Comparison of ENCODE assay signal across 8 cellular contexts in genomic region chr9:36572515-36573418, GRCh38. TPM values are rescaled to one million over a fixed set of nuclear protein-coding genes. Genes with fewer than 3 reads are reported as not detected.
DNase-seq lines count a peak whose midpoint lies in the region; ATAC-seq and TF ChIP-seq lines count a peak whose summit lies in the region.

Gene MELK (plus strand): TSS chr9:36572895. CDS start chr9:36581682, 8,787 bp downstream.

- DNase-seq in AG20443 (ENCODE audit: low spot score) (peak; percentile 98), NCI-H82 treated with DMSO at 0.1 percent for 48 hours (lab: John Stamatoyannopoulos, UW; ENCODE audit: unreplicated experiment) (peak; percentile 45), lower lobe of right lung (peak; percentile 88)
- peak; percentile 90 for DNase-seq in activated CD8-positive, alpha-beta T cell treated with anti-CD3 and anti-CD28 coated beads for 36 hours
- DNase-seq in stimulated activated CD4-positive, alpha-beta T cell treated with anti-CD3 and anti-CD28 coated beads, Interleukin-4, amount 100 ng/mL, for 48 hours (ENCODE audit: low read depth in 2 of 2) = peak; percentile 84

- POLR2A ChIA-PET in activated CD8-positive, alpha-beta T cell treated with anti-CD3 and anti-CD28 coated beads for 36 hours (lab: Charles Lee) = interaction anchor here (1.0 kb wide), 1 partner anchor 166 kb away, joined by 3 read pairs; no protein-coding TSS in a partner anchor

- H3K36me3 Mint-ChIP-seq in activated CD8-positive, alpha-beta T cell treated with anti-CD3 and anti-CD28 coated beads for 36 hours (ENCODE audit: low read depth) = peaks cover 35% of the 10 kb centered on the region

- H3K9me3 ChIP-seq in ectodermal cell (ENCODE audit: control insufficient read depth, low read length) = no peaks in the 10 kb centered on the region
- H3K9me3 ChIP-seq in lower lobe of right lung = no peaks in the 10 kb centered on the region

- ATAC-seq in GM19025 (IDR thresholded peaks at IDR 0.05; ENCODE audit: low read depth, unreplicated experiment) (peak; percentile 70), HG03439 (IDR thresholded peaks at IDR 0.05; ENCODE audit: unreplicated experiment) (peak; percentile 71), lower lobe of right lung (peak; percentile 98 to 99)
- peak; percentile 84 for ATAC-seq in activated CD8-positive, alpha-beta T cell treated with anti-CD3 and anti-CD28 coated beads for 36 hours

- H3K27me3 ChIP-seq in ectodermal cell (ENCODE audit: control insufficient read depth, insufficient read depth, low read length, poor library complexity, severe bottlenecking) (no peaks in the 10 kb centered on the region), lower lobe of right lung (ENCODE audit: low read depth) (no peaks in the 10 kb centered on the region)

- no peaks in the 10 kb centered on the region for H3K9me3 Mint-ChIP-seq in activated CD8-positive, alpha-beta T cell treated with anti-CD3 and anti-CD28 coated beads for 36 hours

- no peak for TF ChIP-seq CTCF in activated CD8-positive, alpha-beta T cell treated with anti-CD3 and anti-CD28 coated beads for 36 hours (IDR thresholded peaks at IDR 0.05)
- no peak for TF ChIP-seq CTCF in lower lobe of right lung (IDR thresholded peaks at IDR 0.05)

- H3K27ac Mint-ChIP-seq in activated CD8-positive, alpha-beta T cell treated with anti-CD3 and anti-CD28 coated beads for 36 hours = peak within 1 kb of the TSS; percentile 83

- peak within 1 kb of the TSS; percentile 97 for H3K4me3 ChIP-seq in ectodermal cell (ENCODE audit: insufficient read depth, low read depth, low read length)
- H3K4me3 ChIP-seq in lower lobe of right lung = peak within 1 kb of the TSS; percentile 92

- intact Hi-C loops in activated CD8-positive, alpha-beta T cell treated with anti-CD3 and anti-CD28 coated beads for 36 hours (cut with micrococcal nuclease) = loop anchor here (5.0 kb wide), 1 partner anchor 165 kb away; no protein-coding TSS in a partner anchor
- intact Hi-C loops in lower lobe of right lung (cut with DNase I) = no loop called here

- H3K4me3 Mint-ChIP-seq in activated CD8-positive, alpha-beta T cell treated with anti-CD3 and anti-CD28 coated beads for 36 hours = peak within 1 kb of the TSS; percentile 98

- CTCF ChIA-PET in activated CD8-positive, alpha-beta T cell treated with anti-CD3 and anti-CD28 coated beads for 36 hours (lab: Charles Lee) = interaction anchor here (1.3 to 1.5 kb wide), 3 partner anchors 17 to 166 kb away, joined by 3 to 7 read pairs (median 3); no protein-coding TSS in a partner anchor

- H3K27ac ChIP-seq in ectodermal cell (ENCODE audit: insufficient read depth, low read depth, low read length, poor library complexity, severe bottlenecking) (peak within 1 kb of the TSS; percentile 88), lower lobe of right lung (peak within 1 kb of the TSS; percentile 80)

- H3K36me3 ChIP-seq in ectodermal cell (ENCODE audit: control insufficient read depth, insufficient read depth, low read length) = no peaks in the 10 kb centered on the region
- no peaks in the 10 kb centered on the region for H3K36me3 ChIP-seq in lower lobe of right lung

- no peaks in the 10 kb centered on the region for H3K27me3 Mint-ChIP-seq in activated CD8-positive, alpha-beta T cell treated with anti-CD3 and anti-CD28 coated beads for 36 hours

- peaks cover 3% of the 10 kb centered on the region for H3K4me1 ChIP-seq in ectodermal cell (ENCODE audit: control insufficient read depth, insufficient read depth, low read length)
- peaks cover 15% of the 10 kb centered on the region for H3K4me1 ChIP-seq in lower lobe of right lung

- 2% methylated on average over 74 of the region's 74 CpGs for whole genome bisulfite sequencing in ectodermal cell, 2 experiments

- H3K4me1 Mint-ChIP-seq in activated CD8-positive, alpha-beta T cell treated with anti-CD3 and anti-CD28 coated beads for 36 hours (ENCODE audit: low read depth) = peaks cover 31% of the 10 kb centered on the region

RNA-seq across cellular contexts. Expression of gene MELK, which starts in this region (rescaled TPM):
- total RNA-seq in activated CD8-positive, alpha-beta T cell treated with anti-CD3 and anti-CD28 coated beads for 36 hours = 10 to 100 TPM; 44.3 to 49.5 TPM
- 57.5 TPM for polyA plus RNA-seq in ectodermal cell (2013, experiment 1 of 4)
- polyA plus RNA-seq in ectodermal cell (2013, experiment 2 of 4) = 46.2 TPM
- 39.3 TPM for polyA plus RNA-seq in ectodermal cell (2013, experiment 3 of 4)
- polyA plus RNA-seq in ectodermal cell (2013, experiment 4 of 4) = 38.4 TPM
- 1.7 TPM for total RNA-seq in lower lobe of right lung

Comparison
In these comparisons a context has a peak if more than half of its experiments do, and no peak if none do; other contexts are left out.
1. Peak in every context shown above with its lines: DNase-seq, ATAC-seq, H3K4me3 ChIP-seq and H3K27ac ChIP-seq.
2. RNA of gene MELK (total RNA-seq): 44.3 to 49.5 TPM in activated CD8-positive, alpha-beta T cell treated with anti-CD3 and anti-CD28 coated beads for 36 hours; 1.7 TPM in lower lobe of right lung (single experiment); every median in the first group is over 10 times any median in the second.
3. DNase-seq: peak in every context shown above with its lines; median percentile 98 in AG20443; 90 in activated CD8-positive, alpha-beta T cell treated with anti-CD3 and anti-CD28 coated beads for 36 hours; 88 in lower lobe of right lung; 84 in stimulated activated CD4-positive, alpha-beta T cell treated with anti-CD3 and anti-CD28 coated beads, Interleukin-4, amount 100 ng/mL, for 48 hours; 45 in NCI-H82 treated with DMSO at 0.1 percent for 48 hours.